ENCODE assay signal across 11 cellular contexts in the genomic region with DNA sequence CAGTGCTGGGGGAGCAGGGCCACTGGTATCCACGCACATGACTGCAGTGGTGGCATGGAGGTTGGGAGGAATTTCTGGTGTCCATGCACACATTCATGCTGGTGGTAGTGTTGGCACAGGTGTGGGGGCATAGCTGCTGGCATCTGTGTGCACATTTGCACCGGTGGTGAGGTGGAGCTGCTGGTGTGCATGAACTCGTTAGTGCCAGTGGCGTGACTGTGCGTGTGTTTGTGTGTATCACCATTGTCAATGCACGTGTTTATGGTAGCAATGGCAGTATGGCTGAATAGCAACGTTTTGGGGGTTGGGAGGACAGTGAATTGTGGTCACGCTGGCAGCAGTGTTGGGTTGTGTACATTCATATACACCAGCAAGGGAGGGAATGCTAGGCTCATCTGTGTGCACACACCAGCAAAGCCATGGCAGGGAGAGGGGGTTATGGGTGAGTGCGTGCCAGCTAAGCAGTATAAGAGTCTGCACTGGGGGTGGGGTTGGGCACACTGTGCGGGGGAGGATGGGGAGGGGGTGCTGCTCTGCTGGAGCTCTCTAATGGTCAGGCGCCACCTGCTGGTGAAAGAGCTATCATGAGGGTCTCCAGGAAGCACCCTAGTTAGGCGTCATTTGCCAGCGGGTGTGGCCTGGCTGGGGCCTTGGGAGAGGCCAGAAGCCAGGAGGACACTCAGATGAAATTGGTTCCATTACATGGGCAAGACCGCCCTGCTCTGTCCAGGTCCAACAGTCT.
A peak's percentile ranks its signal among the peaks of the same experiment; 100 is the strongest.
DNase-seq lines count a peak whose midpoint lies in the region; ATAC-seq, FAIRE-seq and TF ChIP-seq lines count a peak whose summit lies in the region.
"Had no signal": no experiment of that assay in that cellular context is flagged by ENCODE, and none has a peak within 500 bp of the region (broad histone marks: within the 10 kb centered on the region; RNA-seq: fewer than 3 reads in every experiment).

No MANE protein-coding gene starts in this region.

- H2AFZ ChIP-seq in K562 (ENCODE audit: low read depth, low read length): no peak overlapping the region

- H3K4me1 Mint-ChIP-seq in mesothelial cell of epicardium: no peaks in the 10 kb centered on the region

- no peak overlapping the region for H3K4me3 ChIP-seq in K562
- H3K4me3 ChIP-seq: uterus had no signal

- no peak for TF ChIP-seq POLR2A in K562 (conservative IDR thresholded peaks at IDR 0.05)

- no peak for FAIRE-seq in K562 (lab: Jason Lieb, UNC)
- FAIRE-seq: A204.1 had no signal

- no peak overlapping the region for H3K9ac ChIP-seq in K562 (ENCODE audit: insufficient read depth in 1 of 2, low read depth in 2 of 2, low read length in 2 of 2)

- TF ChIP-seq EP300 in K562 (IDR thresholded peaks at IDR 0.05; ENCODE audit: low read length): no peak

- TF ChIP-seq CTCF in K562 (IDR thresholded peaks at IDR 0.05 in 2 of 3, conservative IDR thresholded peaks at IDR 0.05 in 1 of 3; ENCODE audit: insufficient read depth in 2 of 3, low read depth in 1 of 3, low read length in 3 of 3) (peak in 2 of 3 experiments; percentile 13 to 37; a peak in 2 of 6 replicates), mesothelial cell of epicardium (IDR thresholded peaks at IDR 0.05; ENCODE audit: unreplicated experiment) (peak; percentile 14)

- no TSS peak for BruUV-seq in K562 (replicated peaks; lab: Mats Ljungman, UMichigan)

- POLR2A ChIA-PET in K562 (lab: Yijun Ruan, JAX): interaction anchor here (0.7 to 1.2 kb wide), 2 partner anchors 28 to 49 kb away, joined by 3 to 5 read pairs; no protein-coding TSS in a partner anchor

- DNase-seq in DMS53 (lab: John Stamatoyannopoulos, UW) (peak; percentile 38), DMS53 treated with DMSO at 0.1 percent for 48 hours (lab: John Stamatoyannopoulos, UW; ENCODE audit: unreplicated experiment) (no peak), K562 (ENCODE audit: extremely low read depth in 1 of 4, low spot score in 3 of 4) (peak; percentile 17 to 42 (median 37)), mesothelial cell of epicardium (ENCODE audit: low spot score in 2 of 2, unreplicated experiment in 2 of 2) (no peak), globus pallidus (ENCODE audit: low spot score) (no peak), NCI-H187 (lab: John Stamatoyannopoulos, UW) (no peak)
- DNase-seq: uterus had no signal

- no peaks in the 10 kb centered on the region for H3K27me3 Mint-ChIP-seq in mesothelial cell of epicardium (ENCODE audit: low read depth)

- in situ Hi-C loops in K562 (cut with MboI): no loop called here

- no peaks in the 10 kb centered on the region for H3K36me3 ChIP-seq in K562 (ENCODE audit: control insufficient read depth, insufficient read depth, low read length)
- H3K36me3 ChIP-seq: uterus had no signal

- H3K79me2 ChIP-seq in K562 (ENCODE audit: control insufficient read depth, insufficient read depth, low read length): no peaks in the 10 kb centered on the region

- H4K20me1 ChIP-seq in K562 (replicated peaks; ENCODE audit: control insufficient read depth, insufficient read depth, low read length): no peaks in the 10 kb centered on the region

- no peaks in the 10 kb centered on the region for H3K4me1 ChIP-seq in K562 (replicated peaks in 1 of 2; ENCODE audit: control insufficient read depth in 2 of 2, insufficient read depth in 2 of 2, low read length in 2 of 2)
- H3K4me1 ChIP-seq: uterus had no signal

- intact Hi-C loops in K562 (cut with micrococcal nuclease): no loop called here

- no peak for TF ChIP-seq RAD21 in K562 (CRISPR knock-in tag; conservative IDR thresholded peaks at IDR 0.05 in 1 of 2, IDR thresholded peaks at IDR 0.05 in 1 of 2)

- CTCF ChIA-PET in K562 (lab: Yijun Ruan, JAX; ENCODE audit: low intra/inter-chr PET ratio): no interaction called here

- H3K9me3 ChIP-seq in K562 (replicated peaks; ENCODE audit: control insufficient read depth, insufficient read depth, low read depth, low read length): no peaks in the 10 kb centered on the region
- H3K9me3 ChIP-seq: uterus had no signal

- ATAC-seq in HG02885 (IDR thresholded peaks at IDR 0.05; ENCODE audit: poor library complexity, unreplicated experiment) (peak; percentile 57), K562 (peak; percentile 67), HG03280 (IDR thresholded peaks at IDR 0.05; ENCODE audit: unreplicated experiment) (no peak)

- H3K4me3 Mint-ChIP-seq in mesothelial cell of epicardium: no peak overlapping the region
- H3K4me3 Mint-ChIP-seq: T-helper 1 cell treated with Interleukin-12 subunit alpha and Interleukin-12 subunit beta and Interleukin-4 antibody, amounts not matched to agents 30 μg/mL and 1 μg/mL, for 36 hours had no signal

- no peak overlapping the region for H3K27ac ChIP-seq in K562 (ENCODE audit: extremely low read depth, low read depth, low read length)
- H3K27ac ChIP-seq: uterus had no signal

- no peaks in the 10 kb centered on the region for H3K36me3 Mint-ChIP-seq in mesothelial cell of epicardium

- H3K9me1 ChIP-seq in K562 (ENCODE audit: control insufficient read depth, insufficient read depth, low read length): no peaks in the 10 kb centered on the region

- H3K9me3 Mint-ChIP-seq in mesothelial cell of epicardium: peaks cover 27% of the 10 kb centered on the region
- H3K9me3 Mint-ChIP-seq: T-helper 1 cell treated with Interleukin-12 subunit alpha and Interleukin-12 subunit beta and Interleukin-4 antibody, amounts not matched to agents 30 μg/mL and 1 μg/mL, for 36 hours had no signal

- H3K4me2 ChIP-seq in K562 (ENCODE audit: insufficient read depth, low read length): no peak overlapping the region

- WGBS in K562 (ENCODE audit: insufficient coverage, low coverage, missing lambda C conversion rate): 3% methylated on average over 14 of the region's 14 CpGs

- no peak overlapping the region for H3K27ac Mint-ChIP-seq in mesothelial cell of epicardium
- H3K27ac Mint-ChIP-seq: T-helper 1 cell treated with Interleukin-12 subunit alpha and Interleukin-12 subunit beta and Interleukin-4 antibody, amounts not matched to agents 30 μg/mL and 1 μg/mL, for 36 hours had no signal

- H3K27me3 ChIP-seq in K562 (ENCODE audit: control insufficient read depth in 2 of 2, insufficient read depth in 2 of 2, low read length in 2 of 2): no peaks in the 10 kb centered on the region
- H3K27me3 ChIP-seq: uterus had no signal

TF ChIP-seq in K562, 482 proteins besides CTCF, POLR2A, EP300 and RAD21 (continues in another document):
- TF ChIP-seq, protein P1, sequence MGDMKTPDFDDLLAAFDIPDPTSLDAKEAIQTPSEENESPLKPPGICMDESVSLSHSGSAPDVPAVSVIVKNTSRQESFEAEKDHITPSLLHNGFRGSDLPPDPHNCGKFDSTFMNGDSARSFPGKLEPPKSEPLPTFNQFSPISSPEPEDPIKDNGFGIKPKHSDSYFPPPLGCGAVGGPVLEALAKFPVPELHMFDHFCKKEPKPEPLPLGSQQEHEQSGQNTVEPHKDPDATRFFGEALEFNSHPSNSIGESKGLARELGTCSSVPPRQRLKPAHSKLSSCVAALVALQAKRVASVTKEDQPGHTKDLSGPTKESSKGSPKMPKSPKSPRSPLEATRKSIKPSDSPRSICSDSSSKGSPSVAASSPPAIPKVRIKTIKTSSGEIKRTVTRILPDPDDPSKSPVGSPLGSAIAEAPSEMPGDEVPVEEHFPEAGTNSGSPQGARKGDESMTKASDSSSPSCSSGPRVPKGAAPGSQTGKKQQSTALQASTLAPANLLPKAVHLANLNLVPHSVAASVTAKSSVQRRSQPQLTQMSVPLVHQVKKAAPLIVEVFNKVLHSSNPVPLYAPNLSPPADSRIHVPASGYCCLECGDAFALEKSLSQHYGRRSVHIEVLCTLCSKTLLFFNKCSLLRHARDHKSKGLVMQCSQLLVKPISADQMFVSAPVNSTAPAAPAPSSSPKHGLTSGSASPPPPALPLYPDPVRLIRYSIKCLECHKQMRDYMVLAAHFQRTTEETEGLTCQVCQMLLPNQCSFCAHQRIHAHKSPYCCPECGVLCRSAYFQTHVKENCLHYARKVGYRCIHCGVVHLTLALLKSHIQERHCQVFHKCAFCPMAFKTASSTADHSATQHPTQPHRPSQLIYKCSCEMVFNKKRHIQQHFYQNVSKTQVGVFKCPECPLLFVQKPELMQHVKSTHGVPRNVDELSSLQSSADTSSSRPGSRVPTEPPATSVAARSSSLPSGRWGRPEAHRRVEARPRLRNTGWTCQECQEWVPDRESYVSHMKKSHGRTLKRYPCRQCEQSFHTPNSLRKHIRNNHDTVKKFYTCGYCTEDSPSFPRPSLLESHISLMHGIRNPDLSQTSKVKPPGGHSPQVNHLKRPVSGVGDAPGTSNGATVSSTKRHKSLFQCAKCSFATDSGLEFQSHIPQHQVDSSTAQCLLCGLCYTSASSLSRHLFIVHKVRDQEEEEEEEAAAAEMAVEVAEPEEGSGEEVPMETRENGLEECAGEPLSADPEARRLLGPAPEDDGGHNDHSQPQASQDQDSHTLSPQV (IDR thresholded peaks at IDR 0.05): no peak
- TF ChIP-seq, protein P2, sequence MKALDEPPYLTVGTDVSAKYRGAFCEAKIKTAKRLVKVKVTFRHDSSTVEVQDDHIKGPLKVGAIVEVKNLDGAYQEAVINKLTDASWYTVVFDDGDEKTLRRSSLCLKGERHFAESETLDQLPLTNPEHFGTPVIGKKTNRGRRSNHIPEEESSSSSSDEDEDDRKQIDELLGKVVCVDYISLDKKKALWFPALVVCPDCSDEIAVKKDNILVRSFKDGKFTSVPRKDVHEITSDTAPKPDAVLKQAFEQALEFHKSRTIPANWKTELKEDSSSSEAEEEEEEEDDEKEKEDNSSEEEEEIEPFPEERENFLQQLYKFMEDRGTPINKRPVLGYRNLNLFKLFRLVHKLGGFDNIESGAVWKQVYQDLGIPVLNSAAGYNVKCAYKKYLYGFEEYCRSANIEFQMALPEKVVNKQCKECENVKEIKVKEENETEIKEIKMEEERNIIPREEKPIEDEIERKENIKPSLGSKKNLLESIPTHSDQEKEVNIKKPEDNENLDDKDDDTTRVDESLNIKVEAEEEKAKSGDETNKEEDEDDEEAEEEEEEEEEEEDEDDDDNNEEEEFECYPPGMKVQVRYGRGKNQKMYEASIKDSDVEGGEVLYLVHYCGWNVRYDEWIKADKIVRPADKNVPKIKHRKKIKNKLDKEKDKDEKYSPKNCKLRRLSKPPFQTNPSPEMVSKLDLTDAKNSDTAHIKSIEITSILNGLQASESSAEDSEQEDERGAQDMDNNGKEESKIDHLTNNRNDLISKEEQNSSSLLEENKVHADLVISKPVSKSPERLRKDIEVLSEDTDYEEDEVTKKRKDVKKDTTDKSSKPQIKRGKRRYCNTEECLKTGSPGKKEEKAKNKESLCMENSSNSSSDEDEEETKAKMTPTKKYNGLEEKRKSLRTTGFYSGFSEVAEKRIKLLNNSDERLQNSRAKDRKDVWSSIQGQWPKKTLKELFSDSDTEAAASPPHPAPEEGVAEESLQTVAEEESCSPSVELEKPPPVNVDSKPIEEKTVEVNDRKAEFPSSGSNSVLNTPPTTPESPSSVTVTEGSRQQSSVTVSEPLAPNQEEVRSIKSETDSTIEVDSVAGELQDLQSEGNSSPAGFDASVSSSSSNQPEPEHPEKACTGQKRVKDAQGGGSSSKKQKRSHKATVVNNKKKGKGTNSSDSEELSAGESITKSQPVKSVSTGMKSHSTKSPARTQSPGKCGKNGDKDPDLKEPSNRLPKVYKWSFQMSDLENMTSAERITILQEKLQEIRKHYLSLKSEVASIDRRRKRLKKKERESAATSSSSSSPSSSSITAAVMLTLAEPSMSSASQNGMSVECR (CRISPR knock-in tag; IDR thresholded peaks at IDR 0.05): no peak
- TF ChIP-seq ZNF143 (CRISPR knock-in tag; IDR thresholded peaks at IDR 0.05): no peak

Comparison
In these comparisons a context has a peak if more than half of its experiments do, and no peak if none do; other contexts are left out.
1. DNase-seq: peak in DMS53 (single experiment) and K562 (4 of 4); none in DMS53 treated with DMSO at 0.1 percent for 48 hours (single experiment), mesothelial cell of epicardium (0 of 2), globus pallidus (single experiment) and NCI-H187 (0 of 2).